8 cellular contexts compared by ENCODE assay signal in the genomic region with DNA sequence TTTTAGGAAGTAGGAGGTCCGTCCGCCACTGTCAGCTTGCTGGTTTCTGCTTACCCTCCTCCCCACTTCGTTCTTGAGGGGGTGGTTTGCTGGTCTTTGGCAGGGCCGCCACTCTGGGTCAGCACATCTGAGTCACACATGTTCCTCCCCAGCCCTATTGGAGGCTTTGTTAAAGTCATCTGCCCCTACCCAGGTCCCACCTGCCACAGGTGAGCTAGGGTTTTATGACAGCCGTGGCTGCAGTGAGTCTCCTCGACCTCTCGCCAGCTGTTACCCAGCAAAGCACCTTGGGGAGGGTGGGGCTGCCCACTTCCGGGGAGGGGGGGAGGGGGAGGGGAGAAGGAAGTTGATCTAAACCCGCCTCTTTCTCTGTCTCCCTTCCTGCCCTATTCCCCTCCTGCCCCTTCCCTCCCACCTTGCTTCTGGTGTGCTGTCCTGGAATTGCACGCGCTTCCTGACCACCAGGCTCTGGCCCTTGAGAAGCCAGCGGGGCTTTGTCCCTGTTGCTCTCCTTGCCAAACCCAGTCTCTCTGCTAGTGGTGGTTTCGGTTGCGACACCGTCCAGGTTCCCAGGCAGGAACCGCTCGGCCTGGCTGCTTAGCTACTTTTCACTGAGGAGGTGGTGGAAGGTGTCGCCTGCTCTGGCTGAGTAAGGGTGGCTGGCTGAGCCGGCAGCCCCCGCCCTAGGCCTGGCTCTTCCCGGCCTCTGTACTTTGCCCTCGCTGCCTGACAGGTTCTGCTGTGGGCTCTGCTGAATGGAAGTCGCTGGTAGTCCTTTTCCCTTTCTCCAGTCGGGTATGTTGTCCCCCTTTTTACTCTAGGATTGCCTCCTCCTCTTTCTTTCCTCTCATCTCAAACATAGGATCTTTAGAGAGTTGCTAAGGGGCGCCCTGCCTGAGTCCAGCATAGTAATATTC. TPM values are rescaled to one million over a fixed set of nuclear protein-coding genes. Genes with fewer than 3 reads are reported as not detected.
DNase-seq lines count a peak whose midpoint lies in the region; ATAC-seq, FAIRE-seq and TF ChIP-seq lines count a peak whose summit lies in the region.

No MANE protein-coding gene starts in this region.

- no peaks in the 10 kb centered on the region for H3K27me3 Mint-ChIP-seq in CD4-positive, alpha-beta memory T cell

- TF ChIP-seq POLR2A in right lobe of liver (IDR thresholded peaks at IDR 0.05) = no peak

- CTCF ChIA-PET in CD4-positive, alpha-beta memory T cell (lab: Charles Lee; ENCODE audit: partially characterized antibody) = interaction anchor here (1.0 to 6.6 kb wide), 10 partner anchors 15 to 112 kb away, joined by 3 to 39 read pairs (median 4); partner anchors contain the start of gene MARK2

- 4% methylated on average over 21 of the region's 25 CpGs for WGBS in right lobe of liver (ENCODE audit: insufficient coverage, low coverage, low lambda C conversion rate, missing lambda C conversion rate)

- H3K27ac Mint-ChIP-seq in CD4-positive, alpha-beta memory T cell = peak overlapping the region; percentile 94 to 99 (median 97)

- peaks cover 3 to 15% of the 10 kb centered on the region in 2 donors for H3K36me3 Mint-ChIP-seq in CD4-positive, alpha-beta memory T cell

- H3K27ac ChIP-seq in CD4-positive, alpha-beta memory T cell (ENCODE audit: low read depth, low read length) = peak overlapping the region; percentile 69
- peak overlapping the region; percentile 32; the same call in 1 of the 2 replicates for H3K27ac ChIP-seq in WERI-Rb-1
- H3K27ac ChIP-seq in right lobe of liver = peak overlapping the region; percentile 63 to 89 (median 87)

- no peaks in the 10 kb centered on the region for H3K9me3 ChIP-seq in CD4-positive, alpha-beta memory T cell (ENCODE audit: control insufficient read depth in 1 of 2, low read length in 2 of 2)
- H3K9me3 ChIP-seq in MG63 = no peaks in the 10 kb centered on the region
- no peaks in the 10 kb centered on the region for H3K9me3 ChIP-seq in WERI-Rb-1 (ENCODE audit: severe bottlenecking)
- H3K9me3 ChIP-seq in right lobe of liver = no peaks in the 10 kb centered on the region

- peak; percentile 70 to 83 (median 75) for DNase-seq in CD4-positive, alpha-beta memory T cell
- DNase-seq in MG63 = peak; percentile 21
- DNase-seq in WERI-Rb-1 = peak; percentile 63
- DNase-seq in bronchial epithelial cell (ENCODE audit: low read depth) = peak; percentile 81
- DNase-seq in right lobe of liver = peak; percentile 76 to 84 (median 82)
- peak; percentile 32 to 55 (median 45) for DNase-seq in stimulated activated CD4-positive, alpha-beta T cell treated with anti-CD3 and anti-CD28 coated beads, TNF-alpha, amount 100 ng/mL, for 48 hours (ENCODE audit: low read depth in 3 of 3)
- DNase-seq in NCI-H1694 treated with DMSO at 0.1 percent for 48 hours (lab: John Stamatoyannopoulos, UW) = no peak

- peaks cover 81% of the 10 kb centered on the region for H3K4me1 ChIP-seq in CD4-positive, alpha-beta memory T cell (ENCODE audit: insufficient read depth, low read length)
- peaks cover 0 to 39% (median 10%) of the 10 kb centered on the region in 4 donors for H3K4me1 ChIP-seq in right lobe of liver

- H3K4me1 Mint-ChIP-seq in CD4-positive, alpha-beta memory T cell = peaks cover 56 to 81% (median 69%) of the 10 kb centered on the region in 4 donors

- POLR2A ChIA-PET in CD4-positive, alpha-beta memory T cell (lab: Charles Lee; ENCODE audit: partially characterized antibody) = interaction anchor here (0.8 to 7.5 kb wide), 22 partner anchors 9 to 396 kb away, joined by 3 to 83 read pairs (median 4); partner anchors contain the start of genes BAD, MARK2 and RCOR2

- H3K9me3 Mint-ChIP-seq in CD4-positive, alpha-beta memory T cell = no peaks in the 10 kb centered on the region

- H3K36me3 ChIP-seq in CD4-positive, alpha-beta memory T cell (ENCODE audit: insufficient read depth, low read length) = peaks cover 2% of the 10 kb centered on the region
- H3K36me3 ChIP-seq in MG63 (no peaks in the 10 kb centered on the region), WERI-Rb-1 (peaks cover 4% of the 10 kb centered on the region), bronchial epithelial cell (ENCODE audit: control insufficient read depth, insufficient read depth, low read length) (peaks cover 3% of the 10 kb centered on the region), right lobe of liver (no peaks in the 10 kb centered on the region)

- peak overlapping the region; percentile 76 to 92 for H3K4me3 ChIP-seq in CD4-positive, alpha-beta memory T cell (ENCODE audit: low read length in 2 of 2)
- no peak overlapping the region for H3K4me3 ChIP-seq in MG63
- H3K4me3 ChIP-seq in WERI-Rb-1 (ENCODE audit: low read depth, low read length) = no peak overlapping the region
- peak overlapping the region; percentile 42 for H3K4me3 ChIP-seq in bronchial epithelial cell (ENCODE audit: low read depth, low read length)
- H3K4me3 ChIP-seq in right lobe of liver = peak overlapping the region; percentile 24 to 61 (median 56)

- no peak for TF ChIP-seq CTCF in WERI-Rb-1 (IDR thresholded peaks at IDR 0.05; ENCODE audit: low read depth, low read length)
- TF ChIP-seq CTCF in bronchial epithelial cell (IDR thresholded peaks at IDR 0.05; ENCODE audit: insufficient read depth, low read length, severe bottlenecking) = no peak
- no peak for TF ChIP-seq CTCF in right lobe of liver (IDR thresholded peaks at IDR 0.05)

- ATAC-seq in GM21447 (IDR thresholded peaks at IDR 0.05; ENCODE audit: unreplicated experiment) (peak; percentile 66), right lobe of liver (peak; percentile 79 to 87 (median 84))

- peak overlapping the region; percentile 90 to 99 (median 96) for H3K4me3 Mint-ChIP-seq in CD4-positive, alpha-beta memory T cell

- H3K27me3 ChIP-seq in CD4-positive, alpha-beta memory T cell (ENCODE audit: insufficient read depth, low read length) = no peaks in the 10 kb centered on the region
- H3K27me3 ChIP-seq in MG63 (no peaks in the 10 kb centered on the region), WERI-Rb-1 (ENCODE audit: insufficient read depth, low read depth, severe bottlenecking) (no peaks in the 10 kb centered on the region), bronchial epithelial cell (ENCODE audit: control insufficient read depth, insufficient read depth, low read length) (no peaks in the 10 kb centered on the region), right lobe of liver (no peaks in the 10 kb centered on the region)

- intact Hi-C loops in CD4-positive, alpha-beta memory T cell (cut with micrococcal nuclease) = loop anchor here (1.0 kb wide), 3 partner anchors 22 to 50 kb away; no protein-coding TSS in a partner anchor
- intact Hi-C loops in right lobe of liver (cut with DNase I) = no loop called here

- FAIRE-seq in bronchial epithelial cell (lab: Jason Lieb, UNC) = no peak

RNA-seq across cellular contexts. Expression of gene RCOR2, which starts 28.5 kb away (rescaled TPM):
- total RNA-seq in CD4-positive, alpha-beta memory T cell = not detected
- not detected for polyA plus RNA-seq in CD4-positive, alpha-beta memory T cell
- 0.03 TPM in 1 of 2 replicates, not detected in the other for total RNA-seq in MG63 (2014; rRNA removed; shearing (Covaris generic); ENCODE audit: low replicate concordance)
- total RNA-seq in bronchial epithelial cell (1.2 and 2.4 TPM in 2 replicates), right lobe of liver (under 1 TPM in 1 of 6 experiments, not detected in 5; 0.15 TPM)

RNA-seq across cellular contexts. Expression of gene MARK2, which starts 49.5 kb away (rescaled TPM):
- total RNA-seq in CD4-positive, alpha-beta memory T cell = 10 to 100 TPM; 60.4 to 68.0 TPM
- 10 to 100 TPM; 25.1 to 60.3 TPM for polyA plus RNA-seq in CD4-positive, alpha-beta memory T cell
- 10.1 and 17.4 TPM in 2 replicates for total RNA-seq in MG63 (2014; rRNA removed; shearing (Covaris generic); ENCODE audit: low replicate concordance)
- total RNA-seq in bronchial epithelial cell (10.5 and 21.0 TPM in 2 replicates), right lobe of liver (10 to 100 TPM; 10.6 to 14.8 (median 12.2) TPM)

RNA-seq across cellular contexts. Expression of gene NAA40, which starts 50.4 kb away (rescaled TPM):
- 10 to 100 TPM; 24.2 to 24.8 TPM for total RNA-seq in CD4-positive, alpha-beta memory T cell
- polyA plus RNA-seq in CD4-positive, alpha-beta memory T cell = 1 to 10 TPM; 6.1 to 9.9 TPM
- total RNA-seq in MG63 (2014; rRNA removed; shearing (Covaris generic); ENCODE audit: low replicate concordance) = 13.2 and 29.6 TPM in 2 replicates
- total RNA-seq in bronchial epithelial cell (4.5 and 7.4 TPM in 2 replicates), right lobe of liver (1 to 10 TPM; 3.6 to 7.5 (median 4.6) TPM)

Comparison
In these comparisons a context has a peak if more than half of its experiments do, and no peak if none do; other contexts are left out.
1. H3K27ac ChIP-seq: peak in every context shown above with its lines; median percentile 87 in right lobe of liver; 69 in CD4-positive, alpha-beta memory T cell; 32 in WERI-Rb-1.
2. H3K4me3 ChIP-seq: peak in CD4-positive, alpha-beta memory T cell (2 of 2), bronchial epithelial cell (single experiment) and right lobe of liver (3 of 3); none in MG63 (single experiment) and WERI-Rb-1 (single experiment).